In the genomic region with DNA sequence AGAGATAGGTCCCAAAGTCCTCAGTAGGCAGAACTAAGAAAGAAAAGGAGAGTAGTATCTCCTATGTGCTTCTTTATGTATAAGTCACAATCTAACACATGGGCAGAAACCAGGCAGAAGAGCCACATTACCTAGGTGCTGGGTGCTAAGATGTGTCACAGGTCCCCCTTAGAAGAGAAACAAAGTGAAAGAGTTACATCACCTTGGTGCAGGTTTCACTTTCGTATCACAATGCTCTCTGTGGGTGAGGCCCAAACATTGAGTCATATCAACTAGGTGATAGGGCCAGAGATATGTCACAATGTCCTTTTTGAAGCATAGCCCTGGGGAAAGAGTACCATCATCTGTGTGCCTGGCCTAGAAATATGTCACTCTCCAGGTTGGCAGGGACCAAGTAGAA, we compare ENCODE assay signal across 7 cellular contexts.
A peak's percentile ranks its signal among the peaks of the same experiment; 100 is the strongest.
DNase-seq lines count a peak whose midpoint lies in the region; ATAC-seq lines count a peak whose summit lies in the region.
"Not testable (repeated sequence)": the region's sequence is repeated elsewhere in the genome, so short reads cannot be mapped to it uniquely, and the experiment has no call there.

No MANE protein-coding gene starts in this region.

- H3K27ac Mint-ChIP-seq in activated naive CD4-positive, alpha-beta T cell treated with anti-CD3 and anti-CD28 coated beads, Interleukin-2, amount 50 U/mL, for 72 hours = not testable (repeated sequence)

- not testable (repeated sequence) for H3K36me3 Mint-ChIP-seq in activated naive CD4-positive, alpha-beta T cell treated with anti-CD3 and anti-CD28 coated beads, Interleukin-2, amount 50 U/mL, for 72 hours

- ATAC-seq in GM19452 (IDR thresholded peaks at IDR 0.05; ENCODE audit: unreplicated experiment) (peak; percentile 100), GM21737 (IDR thresholded peaks at IDR 0.05; ENCODE audit: unreplicated experiment) (peak; percentile 78), HG02884 (IDR thresholded peaks at IDR 0.05; ENCODE audit: unreplicated experiment) (peak; percentile 85), HG03196 (IDR thresholded peaks at IDR 0.05; ENCODE audit: unreplicated experiment) (peak; percentile 99), HG03521 (IDR thresholded peaks at IDR 0.05; ENCODE audit: unreplicated experiment) (peak; percentile 91)
- peak; percentile 83 to 96 for ATAC-seq in activated naive CD4-positive, alpha-beta T cell treated with anti-CD3 and anti-CD28 coated beads, Interleukin-2, amount 50 U/mL, for 72 hours
- ATAC-seq in stimulated activated naive CD8-positive, alpha-beta T cell treated with anti-CD3 and anti-CD28 coated beads, Interleukin-15, Interleukin-2, amounts not matched to agents 100 U/mL and 50 U/mL, for 24 hours = peak; percentile 84

- not testable (repeated sequence) for H3K9me3 Mint-ChIP-seq in activated naive CD4-positive, alpha-beta T cell treated with anti-CD3 and anti-CD28 coated beads, Interleukin-2, amount 50 U/mL, for 72 hours

- DNase-seq in activated naive CD4-positive, alpha-beta T cell treated with anti-CD3 and anti-CD28 coated beads, Interleukin-2, amount 50 U/mL, for 72 hours (ENCODE audit: low spot score in 2 of 2); stimulated activated naive CD8-positive, alpha-beta T cell treated with anti-CD3 and anti-CD28 coated beads, Interleukin-15, Interleukin-2, amounts not matched to agents 100 U/mL and 50 U/mL, for 24 hours: not testable (repeated sequence)
